ENCODE assay signal across 1 cellular context in genomic region chr2:70412294-70413075, GRCh38.
TF ChIP-seq lines count a peak whose summit lies in the region.

No MANE protein-coding gene starts in this region.

TF ChIP-seq in HepG2, 621 proteins besides CTCF, POLR2A, EP300 and RAD21 (continued from another document):
- TF ChIP-seq ZBTB40 (IDR thresholded peaks at IDR 0.05) = no peak
- no peak for TF ChIP-seq ZBTB40 (CRISPR knock-in tag; IDR thresholded peaks at IDR 0.05)
- no peak for TF ChIP-seq ZNF512B (CRISPR knock-in tag; IDR thresholded peaks at IDR 0.05; ENCODE audit: borderline replicate concordance)
- TF ChIP-seq BATF2 (CRISPR knock-in tag; IDR thresholded peaks at IDR 0.05) = no peak
- TF ChIP-seq ZSCAN29 (CRISPR knock-in tag; conservative IDR thresholded peaks at IDR 0.05) = no peak
- peak; percentile 36; the same call in 1 of the 2 replicates for TF ChIP-seq NCOR1 (IDR thresholded peaks at IDR 0.05; ENCODE audit: borderline replicate concordance, low read length)
- TF ChIP-seq MYC (CRISPR knock-in tag; IDR thresholded peaks at IDR 0.05; ENCODE audit: borderline replicate concordance) = no peak
- no peak for TF ChIP-seq ZFP91 (CRISPR knock-in tag; IDR thresholded peaks at IDR 0.05; ENCODE audit: borderline replicate concordance)
- no peak for TF ChIP-seq REPIN1 (CRISPR knock-in tag; IDR thresholded peaks at IDR 0.05; ENCODE audit: borderline replicate concordance, low read depth)
- TF ChIP-seq HNF4A (CRISPR knock-in tag; IDR thresholded peaks at IDR 0.05) = 0 out of 2 replicates have a peak, but pooled peaks have one; percentile 23
- no peak for TF ChIP-seq ZNF33B (CRISPR knock-in tag; IDR thresholded peaks at IDR 0.05)
- TF ChIP-seq ZNF124 (CRISPR knock-in tag; IDR thresholded peaks at IDR 0.05) = no peak
- TF ChIP-seq ZBTB3 (CRISPR knock-in tag; IDR thresholded peaks at IDR 0.05; ENCODE audit: borderline replicate concordance, low read depth) = no peak
- TF ChIP-seq TFDP2 (CRISPR knock-in tag; IDR thresholded peaks at IDR 0.05) = no peak
- TF ChIP-seq HNF4G (IDR thresholded peaks at IDR 0.05; ENCODE audit: borderline replicate concordance, low read depth, low read length) = 0 out of 2 replicates have a peak, but pooled peaks have one; percentile 20
- no peak for TF ChIP-seq HNF4G (CRISPR knock-in tag; IDR thresholded peaks at IDR 0.05; ENCODE audit: borderline replicate concordance, low read depth)
- TF ChIP-seq MAZ (IDR thresholded peaks at IDR 0.05; ENCODE audit: borderline replicate concordance, low read depth, low read length) = no peak
- TF ChIP-seq MAZ (CRISPR knock-in tag; IDR thresholded peaks at IDR 0.05; ENCODE audit: low read depth) = no peak
- no peak for TF ChIP-seq HDAC2 (CRISPR knock-in tag; IDR thresholded peaks at IDR 0.05)
- no peak for TF ChIP-seq CCDC6 (CRISPR knock-in tag; IDR thresholded peaks at IDR 0.05)
- no peak for TF ChIP-seq ZNF737 (CRISPR knock-in tag; IDR thresholded peaks at IDR 0.05; ENCODE audit: borderline replicate concordance)
- no peak for TF ChIP-seq WIZ (CRISPR knock-in tag; IDR thresholded peaks at IDR 0.05)
- TF ChIP-seq ZNF563 (CRISPR knock-in tag; IDR thresholded peaks at IDR 0.05) = no peak
- TF ChIP-seq ZBTB44 (CRISPR knock-in tag; IDR thresholded peaks at IDR 0.05) = no peak
- TF ChIP-seq PREB (CRISPR knock-in tag; IDR thresholded peaks at IDR 0.05) = no peak
- no peak for TF ChIP-seq ARNT2 (CRISPR knock-in tag; IDR thresholded peaks at IDR 0.05; ENCODE audit: low read depth)
